Comparison of ENCODE assay signal across 23 cellular contexts in the genomic region with DNA sequence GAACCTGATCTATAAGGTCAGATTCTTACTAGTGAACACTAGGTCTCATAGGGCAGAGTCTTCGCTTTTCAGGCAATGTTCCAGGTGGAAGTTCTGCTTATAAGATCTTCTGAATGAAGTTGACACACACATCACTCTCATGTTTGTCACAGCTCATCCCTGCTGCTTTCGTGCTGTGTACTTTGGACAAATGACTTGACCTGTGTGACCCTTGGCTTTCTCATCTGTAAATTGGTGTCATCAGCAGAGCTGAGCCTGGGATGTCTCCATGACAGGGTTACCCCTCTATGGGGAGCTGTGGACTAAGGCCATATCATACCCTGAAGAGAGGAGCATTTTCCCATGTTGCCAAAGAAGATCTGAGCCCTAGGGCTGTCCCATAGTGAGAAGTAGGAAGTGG. TPM values are rescaled to one million over a fixed set of nuclear protein-coding genes. Genes with fewer than 3 reads are reported as not detected.
"Had no signal": no experiment of that assay in that cellular context is flagged by ENCODE, and none has a peak within 500 bp of the region (broad histone marks: within the 10 kb centered on the region; RNA-seq: fewer than 3 reads in every experiment).

No MANE protein-coding gene starts in this region.

- H3K9ac ChIP-seq: KMS-11 had no signal

- DNase-seq: activated CD4-positive, alpha-beta T cell treated with anti-CD3 and anti-CD28 coated beads for 1 hour; activated CD4-positive, alpha-beta T cell treated with anti-CD3 and anti-CD28 coated beads, Interleukin-2, amount 10 ng/mL, durations not matched to agents 24 days and 14 days; activated CD4-positive, alpha-beta T cell treated with anti-CD3 and anti-CD28 coated beads, Interleukin-2, amount 50 U/mL, for 48 hours; activated gamma-delta T cell; activated naive CD4-positive, alpha-beta T cell treated with anti-CD3 and anti-CD28 coated beads, Interleukin-2, amount 10 ng/mL, durations not matched to agents 7 days and 5 days; activated T-cell treated with anti-CD3 and anti-CD28 coated beads, Interleukin-2, amount 50 U/mL, for 4 hours; amygdala; MM.1S; NCI-H1105; NCI-H1436; NCI-H187 treated with DMSO at 0.1 percent for 48 hours; NCI-H2081 treated with DMSO at 0.1 percent for 48 hours; NCI-H446; NCI-H524; SHP77 treated with DMSO at 0.1 percent for 48 hours; T-helper 17 cell; T-helper 9 cell had no signal

- H3K4me3 ChIP-seq: cardiac muscle cell had no signal

- H3K4me3 Mint-ChIP-seq: activated CD4-positive, alpha-beta T cell treated with anti-CD3 and anti-CD28 coated beads, Interleukin-2, amount 10 ng/mL, durations not matched to agents 24 days and 14 days; activated naive CD4-positive, alpha-beta T cell treated with anti-CD3 and anti-CD28 coated beads, Interleukin-2, amount 10 ng/mL, durations not matched to agents 7 days and 5 days; activated T-cell treated with anti-CD3 and anti-CD28 coated beads, Interleukin-2, amount 50 U/mL, for 4 hours; activated T-helper 17 cell treated with anti-CD3 and anti-CD28 coated beads, Interleukin-2, amount 50 U/mL, for 72 hours; WTC11 had no signal

- H3K27me3 ChIP-seq: cardiac muscle cell had no signal

- H3K27ac ChIP-seq: cardiac muscle cell, KMS-11 had no signal

- H3K9me3 Mint-ChIP-seq: activated CD4-positive, alpha-beta T cell treated with anti-CD3 and anti-CD28 coated beads, Interleukin-2, amount 10 ng/mL, durations not matched to agents 24 days and 14 days; activated naive CD4-positive, alpha-beta T cell treated with anti-CD3 and anti-CD28 coated beads, Interleukin-2, amount 10 ng/mL, durations not matched to agents 7 days and 5 days; activated T-cell treated with anti-CD3 and anti-CD28 coated beads, Interleukin-2, amount 50 U/mL, for 4 hours; activated T-helper 17 cell treated with anti-CD3 and anti-CD28 coated beads, Interleukin-2, amount 50 U/mL, for 72 hours; brain; IgD-negative memory B cell; WTC11 had no signal

- ATAC-seq: activated T-cell treated with anti-CD3 and anti-CD28 coated beads, Interleukin-2, amount 50 U/mL, for 4 hours; activated T-helper 17 cell treated with anti-CD3 and anti-CD28 coated beads, Interleukin-2, amount 50 U/mL, for 72 hours; T-helper 17 cell; WTC11 had no signal

- H3K27me3 Mint-ChIP-seq: activated CD4-positive, alpha-beta T cell treated with anti-CD3 and anti-CD28 coated beads, Interleukin-2, amount 10 ng/mL, durations not matched to agents 24 days and 14 days; activated naive CD4-positive, alpha-beta T cell treated with anti-CD3 and anti-CD28 coated beads, Interleukin-2, amount 10 ng/mL, durations not matched to agents 7 days and 5 days; activated T-helper 17 cell treated with anti-CD3 and anti-CD28 coated beads, Interleukin-2, amount 50 U/mL, for 72 hours; IgD-negative memory B cell; T-helper 17 cell had no signal

- H3K27ac Mint-ChIP-seq: activated CD4-positive, alpha-beta T cell treated with anti-CD3 and anti-CD28 coated beads, Interleukin-2, amount 10 ng/mL, durations not matched to agents 24 days and 14 days; activated naive CD4-positive, alpha-beta T cell treated with anti-CD3 and anti-CD28 coated beads, Interleukin-2, amount 10 ng/mL, durations not matched to agents 7 days and 5 days; activated T-helper 17 cell treated with anti-CD3 and anti-CD28 coated beads, Interleukin-2, amount 50 U/mL, for 72 hours; IgD-negative memory B cell; WTC11 had no signal

RNA-seq across cellular contexts. Expression of a gene that starts 48.2 kb away (rescaled TPM):
- total RNA-seq: activated CD4-positive, alpha-beta T cell treated with anti-CD3 and anti-CD28 coated beads, Interleukin-2, amount 10 ng/mL, durations not matched to agents 24 days and 14 days had no signal
